18 cellular contexts compared by ENCODE assay signal in the genomic region with DNA sequence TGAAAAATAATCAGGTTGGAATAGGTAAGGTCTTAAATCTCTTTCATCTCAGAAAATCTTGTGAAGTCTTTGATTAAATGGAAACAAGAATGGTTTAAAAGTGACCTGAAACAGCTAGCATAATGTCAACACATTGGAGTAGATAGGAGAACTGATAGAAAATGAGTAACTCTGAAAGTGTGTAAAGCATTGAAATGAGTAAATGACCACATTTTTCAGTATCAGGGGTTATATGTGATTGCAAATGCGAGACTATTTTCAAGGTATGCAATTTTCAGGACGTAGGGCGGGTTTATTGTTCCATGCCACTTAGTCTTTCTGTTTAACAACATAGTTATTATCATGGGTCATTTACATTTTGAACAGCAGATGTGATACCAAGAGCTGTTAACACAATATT.
DNase-seq lines count a peak whose midpoint lies in the region; ATAC-seq, FAIRE-seq and TF ChIP-seq lines count a peak whose summit lies in the region.
"Had no signal": no experiment of that assay in that cellular context is flagged by ENCODE, and none has a peak within 500 bp of the region (broad histone marks: within the 10 kb centered on the region; RNA-seq: fewer than 3 reads in every experiment).

No MANE protein-coding gene starts in this region.

- POLR2A ChIA-PET in GM12878 (lab: Charles Lee): no interaction called here

- TF ChIP-seq CTCF in GM12878 (IDR thresholded peaks at IDR 0.05 in 2 of 3, conservative IDR thresholded peaks at IDR 0.05 in 1 of 3; ENCODE audit: control insufficient read depth in 2 of 3, extremely low read depth in 1 of 3, insufficient read depth in 1 of 3, low read depth in 3 of 3, low read length in 3 of 3) (no peak), ascending aorta (IDR thresholded peaks at IDR 0.05) (no peak), GM20000 (IDR thresholded peaks at IDR 0.05; ENCODE audit: extremely low read depth, missing control alignments) (no peak)

- no peak for FAIRE-seq in GM12878 (lab: Jason Lieb, UNC)
- no peak for FAIRE-seq in RCC 7860 (lab: Jason Lieb, UNC)

- no TSS peak for BruUV-seq in GM12878 (replicated peaks; lab: Mats Ljungman, UMichigan)

- in situ Hi-C loops in GM12878 (cut with MboI): no loop called here

- RAD21 ChIA-PET in GM12878 (lab: Charles Lee; ENCODE audit: unreplicated experiment): no interaction called here

- DNase-seq in GM12878 (ENCODE audit: low read depth, low spot score) (peak; percentile 0), ascending aorta (ENCODE audit: low spot score in 2 of 2) (no peak), GM20000 (ENCODE audit: low spot score) (no peak), RCC 7860 (ENCODE audit: low spot score) (no peak)
- DNase-seq in stimulated activated CD4-positive, alpha-beta T cell treated with anti-CD3 and anti-CD28 coated beads, Interleukin-4, amount 100 ng/mL, for 4 hours: no peak
- DNase-seq: adrenal gland; immature natural killer cell; NCI-H1417 treated with DMSO at 0.1 percent for 48 hours; NCI-H774; retina; SJCRH30; stimulated activated CD4-positive, alpha-beta T cell treated with anti-CD3 and anti-CD28 coated beads, Interleukin-4, amount 100 ng/mL, for 24 hours; stomach had no signal

- CTCF ChIA-PET in GM12878 (lab: Yijun Ruan, JAX): no interaction called here

- intact Hi-C loops in GM12878 (cut with micrococcal nuclease; ENCODE audit: unreplicated experiment) (no loop called here), ascending aorta (cut with DNase I) (no loop called here)

- no peak overlapping the region for H2AFZ ChIP-seq in GM12878 (ENCODE audit: control insufficient read depth, low read depth, low read length)

- peak in 1 of 2 experiments; percentile 22; a peak in 1 of 4 replicates for TF ChIP-seq EP300 in GM12878 (IDR thresholded peaks at IDR 0.05; ENCODE audit: borderline replicate concordance in 1 of 2, control insufficient read depth in 1 of 2, low read depth in 2 of 2, low read length in 2 of 2)

- no peaks in the 10 kb centered on the region for H3K79me2 ChIP-seq in GM12878 (ENCODE audit: control insufficient read depth, insufficient read depth, low read length)

- H3K4me1 ChIP-seq in GM12878 (ENCODE audit: control insufficient read depth, insufficient read depth, low read length) (no peaks in the 10 kb centered on the region), ascending aorta (no peaks in the 10 kb centered on the region)
- H3K4me1 ChIP-seq: adrenal gland, SJCRH30, stomach had no signal

- 0% methylated on average over 3 of the region's 3 CpGs for WGBS in GM12878 (ENCODE audit: insufficient coverage, insufficient replicate concordance, low lambda C conversion rate, missing lambda C conversion rate)

- H3K9me3 ChIP-seq in GM12878 (replicated peaks; ENCODE audit: control insufficient read depth, insufficient read depth, low read length): no peaks in the 10 kb centered on the region
- no peaks in the 10 kb centered on the region for H3K9me3 ChIP-seq in ascending aorta
- H3K9me3 ChIP-seq: adrenal gland, SJCRH30, stomach had no signal

- H3K27me3 ChIP-seq in GM12878 (replicated peaks in 1 of 2; ENCODE audit: control insufficient read depth in 2 of 2, insufficient read depth in 2 of 2, low read length in 1 of 2) (no peaks in the 10 kb centered on the region), ascending aorta (no peaks in the 10 kb centered on the region)
- H3K27me3 ChIP-seq: adrenal gland, SJCRH30, stomach had no signal

- ATAC-seq in GM18907 (IDR thresholded peaks at IDR 0.05; ENCODE audit: unreplicated experiment) (peak; percentile 55), GM21723 (IDR thresholded peaks at IDR 0.05; ENCODE audit: unreplicated experiment) (peak; percentile 84), HG03064 (IDR thresholded peaks at IDR 0.05; ENCODE audit: low read depth, unreplicated experiment) (peak; percentile 83), GM12878 (peak; percentile 83)

- H3K4me3 ChIP-seq in GM12878: no peak overlapping the region
- no peak overlapping the region for H3K4me3 ChIP-seq in ascending aorta
- H3K4me3 ChIP-seq: adrenal gland, coronary artery, SJCRH30, stomach had no signal

- H3K27ac ChIP-seq in GM12878 (ENCODE audit: control insufficient read depth, insufficient read depth): no peak overlapping the region
- H3K27ac ChIP-seq in ascending aorta: no peak overlapping the region
- H3K27ac ChIP-seq: adrenal gland, C4-2B, coronary artery, SJCRH30, stomach had no signal

- TF ChIP-seq RAD21 in GM12878 (IDR thresholded peaks at IDR 0.05; ENCODE audit: insufficient read depth, low read depth, low read length): no peak

- no peak for TF ChIP-seq POLR2A in GM12878 (IDR thresholded peaks at IDR 0.05; ENCODE audit: low read depth, low read length)

- H4K20me1 ChIP-seq in GM12878 (ENCODE audit: control insufficient read depth, insufficient read depth): no peaks in the 10 kb centered on the region

- H3K36me3 ChIP-seq in GM12878 (ENCODE audit: control insufficient read depth in 2 of 2, insufficient read depth in 2 of 2, low read length in 1 of 2) (no peaks in the 10 kb centered on the region), ascending aorta (no peaks in the 10 kb centered on the region)
- H3K36me3 ChIP-seq: adrenal gland, SJCRH30, stomach had no signal

- no peak overlapping the region for H3K9ac ChIP-seq in GM12878 (ENCODE audit: control insufficient read depth, insufficient read depth, low read length)

- no peak overlapping the region for H3K4me2 ChIP-seq in GM12878 (ENCODE audit: control insufficient read depth, insufficient read depth)

- SMC1A ChIA-PET in GM12878 (lab: Charles Lee; ENCODE audit: uncharacterized antibody, unreplicated experiment): interaction anchor here (1.1 to 1.6 kb wide), 2 partner anchors 13 to 33 kb away, joined by 3 to 4 read pairs; no protein-coding TSS in a partner anchor

TF ChIP-seq in GM12878, 131 proteins besides CTCF, POLR2A, EP300 and RAD21 (continues in another document):
- TF ChIP-seq NFXL1 (IDR thresholded peaks at IDR 0.05; ENCODE audit: borderline replicate concordance) (no peak), SPI1 (IDR thresholded peaks at IDR 0.05; ENCODE audit: borderline replicate concordance, insufficient read depth, low read depth, low read length) (0 out of 2 replicates have a peak, but pooled peaks have one; percentile 2), IKZF1 (conservative IDR thresholded peaks at IDR 0.05) (no peak), RUNX3 (IDR thresholded peaks at IDR 0.05; ENCODE audit: low read length) (peak; percentile 98), KDM1A (IDR thresholded peaks at IDR 0.05; ENCODE audit: borderline replicate concordance) (no peak), CHD4 (IDR thresholded peaks at IDR 0.05) (no peak), IRF4 (IDR thresholded peaks at IDR 0.05; ENCODE audit: low read depth, low read length) (peak; percentile 86), HDAC2 (IDR thresholded peaks at IDR 0.05) (no peak), BACH1 (IDR thresholded peaks at IDR 0.05; ENCODE audit: borderline replicate concordance) (no peak)
- TF ChIP-seq, protein P1, sequence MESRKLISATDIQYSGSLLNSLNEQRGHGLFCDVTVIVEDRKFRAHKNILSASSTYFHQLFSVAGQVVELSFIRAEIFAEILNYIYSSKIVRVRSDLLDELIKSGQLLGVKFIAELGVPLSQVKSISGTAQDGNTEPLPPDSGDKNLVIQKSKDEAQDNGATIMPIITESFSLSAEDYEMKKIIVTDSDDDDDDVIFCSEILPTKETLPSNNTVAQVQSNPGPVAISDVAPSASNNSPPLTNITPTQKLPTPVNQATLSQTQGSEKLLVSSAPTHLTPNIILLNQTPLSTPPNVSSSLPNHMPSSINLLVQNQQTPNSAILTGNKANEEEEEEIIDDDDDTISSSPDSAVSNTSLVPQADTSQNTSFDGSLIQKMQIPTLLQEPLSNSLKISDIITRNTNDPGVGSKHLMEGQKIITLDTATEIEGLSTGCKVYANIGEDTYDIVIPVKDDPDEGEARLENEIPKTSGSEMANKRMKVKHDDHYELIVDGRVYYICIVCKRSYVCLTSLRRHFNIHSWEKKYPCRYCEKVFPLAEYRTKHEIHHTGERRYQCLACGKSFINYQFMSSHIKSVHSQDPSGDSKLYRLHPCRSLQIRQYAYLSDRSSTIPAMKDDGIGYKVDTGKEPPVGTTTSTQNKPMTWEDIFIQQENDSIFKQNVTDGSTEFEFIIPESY (IDR thresholded peaks at IDR 0.05): no peak
- TF ChIP-seq, protein P2, sequence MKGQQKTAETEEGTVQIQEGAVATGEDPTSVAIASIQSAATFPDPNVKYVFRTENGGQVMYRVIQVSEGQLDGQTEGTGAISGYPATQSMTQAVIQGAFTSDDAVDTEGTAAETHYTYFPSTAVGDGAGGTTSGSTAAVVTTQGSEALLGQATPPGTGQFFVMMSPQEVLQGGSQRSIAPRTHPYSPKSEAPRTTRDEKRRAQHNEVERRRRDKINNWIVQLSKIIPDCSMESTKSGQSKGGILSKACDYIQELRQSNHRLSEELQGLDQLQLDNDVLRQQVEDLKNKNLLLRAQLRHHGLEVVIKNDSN (IDR thresholded peaks at IDR 0.05; ENCODE audit: borderline replicate concordance, extremely low read length, insufficient read depth, low read depth, low read length): no peak
- TF ChIP-seq, protein P3, sequence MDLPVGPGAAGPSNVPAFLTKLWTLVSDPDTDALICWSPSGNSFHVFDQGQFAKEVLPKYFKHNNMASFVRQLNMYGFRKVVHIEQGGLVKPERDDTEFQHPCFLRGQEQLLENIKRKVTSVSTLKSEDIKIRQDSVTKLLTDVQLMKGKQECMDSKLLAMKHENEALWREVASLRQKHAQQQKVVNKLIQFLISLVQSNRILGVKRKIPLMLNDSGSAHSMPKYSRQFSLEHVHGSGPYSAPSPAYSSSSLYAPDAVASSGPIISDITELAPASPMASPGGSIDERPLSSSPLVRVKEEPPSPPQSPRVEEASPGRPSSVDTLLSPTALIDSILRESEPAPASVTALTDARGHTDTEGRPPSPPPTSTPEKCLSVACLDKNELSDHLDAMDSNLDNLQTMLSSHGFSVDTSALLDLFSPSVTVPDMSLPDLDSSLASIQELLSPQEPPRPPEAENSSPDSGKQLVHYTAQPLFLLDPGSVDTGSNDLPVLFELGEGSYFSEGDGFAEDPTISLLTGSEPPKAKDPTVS (IDR thresholded peaks at IDR 0.05; ENCODE audit: low read depth, low read length): no peak
